ENCODE assay signal across 23 cellular contexts in the genomic region with DNA sequence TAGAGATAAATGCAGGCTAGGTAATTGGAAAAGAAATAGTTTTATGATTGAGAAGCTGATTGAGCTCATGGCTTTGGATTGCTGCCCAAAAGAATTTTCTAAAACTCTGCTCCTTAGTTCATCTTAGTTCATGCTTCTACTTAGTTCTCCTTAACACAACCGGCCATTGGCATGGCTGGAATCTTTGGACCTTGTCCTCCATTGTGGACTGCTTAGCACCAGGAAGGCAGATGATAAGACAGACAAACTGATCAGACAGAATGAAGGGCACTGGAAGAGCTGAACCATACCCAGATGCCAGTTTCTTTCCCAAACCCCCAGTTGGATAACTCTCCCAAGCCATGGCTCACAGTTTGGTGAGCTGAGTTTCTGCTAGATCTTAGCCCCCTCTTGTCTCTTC.
"Had no signal": no experiment of that assay in that cellular context is flagged by ENCODE, and none has a peak within 500 bp of the region (broad histone marks: within the 10 kb centered on the region; RNA-seq: fewer than 3 reads in every experiment).

No MANE protein-coding gene starts in this region.

- H3K27ac ChIP-seq: epithelial cell of prostate, gastrocnemius medialis, ovary, psoas muscle, skin epidermis, thoracic aorta, tibial nerve, upper lobe of right lung, uterus had no signal

- FAIRE-seq: kidney had no signal

- H3K36me3 ChIP-seq: gastrocnemius medialis, ovary, thoracic aorta, tibial nerve, upper lobe of right lung, uterus had no signal

- ATAC-seq: esophagus mucosa; gastrocnemius medialis; natural killer cell; psoas muscle; right cardiac atrium; stimulated activated naive B cell treated with anti-CD40 and anti-IgM and Interleukin-4, amounts not matched to agents 10 μg/mL and 1 μg/mL and 100 μg/mL, for 72 hours; upper lobe of right lung had no signal

- H3K27me3 ChIP-seq: gastrocnemius medialis, ovary, tibial nerve, upper lobe of right lung, uterus had no signal

- DNase-seq: effector CD8-positive, alpha-beta T cell; endodermal cell; foreskin fibroblast; gastrocnemius medialis; head of caudate nucleus; kidney; natural killer cell; occipital lobe; ovary; posterior cingulate gyrus; psoas muscle; right cardiac atrium; stimulated activated CD4-positive, alpha-beta T cell treated with anti-CD3 and anti-CD28 coated beads, Interleukin-15, amount 100 ng/mL, for 24 hours; stimulated activated CD4-positive, alpha-beta T cell treated with anti-CD3 and anti-CD28 coated beads, Interleukin-2, amount 100 ng/mL, for 48 hours; stimulated activated naive B cell treated with anti-CD40 and anti-IgM and Interleukin-4, amounts not matched to agents 10 μg/mL and 1 μg/mL and 100 μg/mL, for 72 hours; upper lobe of right lung; uterus had no signal

- H3K4me3 ChIP-seq: gastrocnemius medialis, lung, ovary, psoas muscle, skin epidermis, thoracic aorta, tibial nerve, upper lobe of right lung, uterus had no signal

- H3K4me1 ChIP-seq: psoas muscle, uterus had no signal

- H3K9me3 ChIP-seq: gastrocnemius medialis, ovary, psoas muscle, thoracic aorta, tibial nerve, upper lobe of right lung, uterus had no signal
